1 cellular context compared by ENCODE assay signal in the genomic region with DNA sequence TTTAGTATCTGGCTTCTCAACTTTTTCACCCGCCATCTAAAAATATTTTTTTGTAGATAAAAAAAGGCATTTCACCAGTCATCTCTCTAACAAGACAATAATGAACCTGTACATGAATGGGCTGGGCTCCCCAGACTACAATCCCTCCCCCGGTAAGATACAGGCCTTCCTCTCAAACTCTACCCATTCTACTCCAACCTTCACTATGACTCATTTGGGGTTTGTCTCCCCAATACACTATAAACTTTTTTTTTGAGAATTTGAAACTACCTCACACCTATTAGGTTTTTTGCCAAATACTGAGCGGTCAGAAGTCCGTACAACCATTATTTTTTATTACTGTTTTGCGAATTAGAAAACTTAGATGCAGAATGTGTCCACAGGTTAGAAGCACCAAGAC.
TF ChIP-seq lines count a peak whose summit lies in the region.

No MANE protein-coding gene starts in this region.

TF ChIP-seq in H1, 55 proteins besides CTCF, POLR2A, EP300 and RAD21:
- TF ChIP-seq TEAD4 (IDR thresholded peaks at IDR 0.05; ENCODE audit: low read depth, low read length) (no peak), ATF2 (IDR thresholded peaks at IDR 0.05; ENCODE audit: low read length) (no peak), RNF2 (IDR thresholded peaks at IDR 0.05; ENCODE audit: borderline replicate concordance, low read depth, low read length, missing control alignments, poor library complexity, severe bottlenecking) (no peak), JUND (IDR thresholded peaks at IDR 0.05; ENCODE audit: low read length) (no peak), SUZ12 (IDR thresholded peaks at IDR 0.05; ENCODE audit: low read length) (no peak), SAP30 (IDR thresholded peaks at IDR 0.05; ENCODE audit: insufficient read depth, insufficient replicate concordance, low read length) (no peak), NANOG (IDR thresholded peaks at IDR 0.05; ENCODE audit: insufficient read depth, low read depth, low read length, poor library complexity, severe bottlenecking) (no peak), YY1 (IDR thresholded peaks at IDR 0.05; ENCODE audit: low read depth, low read length) (no peak), MAFK (IDR thresholded peaks at IDR 0.05; ENCODE audit: low read depth, low read length) (no peak), HDAC6 (IDR thresholded peaks at IDR 0.05; ENCODE audit: low read depth, low read length) (no peak), SIRT6 (IDR thresholded peaks at IDR 0.05; ENCODE audit: low read length) (no peak), SIX5 (IDR thresholded peaks at IDR 0.05; ENCODE audit: low read depth, low read length) (no peak), KDM5A (IDR thresholded peaks at IDR 0.05; ENCODE audit: low read length) (no peak), HDAC2 (IDR thresholded peaks at IDR 0.05; ENCODE audit: borderline replicate concordance in 1 of 2, low read depth in 2 of 2, low read length in 2 of 2) (no peak), CBX8 (IDR thresholded peaks at IDR 0.05; ENCODE audit: borderline replicate concordance, low read depth, low read length) (no peak), MAX (IDR thresholded peaks at IDR 0.05) (no peak), CREB1 (IDR thresholded peaks at IDR 0.05) (no peak)
- TF ChIP-seq, protein P1, sequence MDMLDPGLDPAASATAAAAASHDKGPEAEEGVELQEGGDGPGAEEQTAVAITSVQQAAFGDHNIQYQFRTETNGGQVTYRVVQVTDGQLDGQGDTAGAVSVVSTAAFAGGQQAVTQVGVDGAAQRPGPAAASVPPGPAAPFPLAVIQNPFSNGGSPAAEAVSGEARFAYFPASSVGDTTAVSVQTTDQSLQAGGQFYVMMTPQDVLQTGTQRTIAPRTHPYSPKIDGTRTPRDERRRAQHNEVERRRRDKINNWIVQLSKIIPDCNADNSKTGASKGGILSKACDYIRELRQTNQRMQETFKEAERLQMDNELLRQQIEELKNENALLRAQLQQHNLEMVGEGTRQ (IDR thresholded peaks at IDR 0.05; ENCODE audit: low read length) = no peak
- TF ChIP-seq, protein P2, sequence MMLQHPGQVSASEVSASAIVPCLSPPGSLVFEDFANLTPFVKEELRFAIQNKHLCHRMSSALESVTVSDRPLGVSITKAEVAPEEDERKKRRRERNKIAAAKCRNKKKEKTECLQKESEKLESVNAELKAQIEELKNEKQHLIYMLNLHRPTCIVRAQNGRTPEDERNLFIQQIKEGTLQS (IDR thresholded peaks at IDR 0.05; ENCODE audit: insufficient read depth, low read depth, low read length) = no peak
